Comparison of ENCODE assay signal across 20 cellular contexts in genomic region chr12:117087808-117088207, GRCh38. TPM values are rescaled to one million over a fixed set of nuclear protein-coding genes. Genes with fewer than 3 reads are reported as not detected.
"Had no signal": no experiment of that assay in that cellular context is flagged by ENCODE, and none has a peak within 500 bp of the region (broad histone marks: within the 10 kb centered on the region; RNA-seq: fewer than 3 reads in every experiment).

No MANE protein-coding gene starts in this region.

- H3K36me3 ChIP-seq: heart right ventricle, left lung, lower lobe of right lung, sigmoid colon, thoracic aorta, transverse colon had no signal

- H3K27ac ChIP-seq: left lung, lower lobe of right lung, sigmoid colon, skin epidermis, thoracic aorta, transverse colon had no signal

- H3K4me1 Mint-ChIP-seq: stimulated activated naive B cell treated with anti-CD40 and anti-IgM and Interleukin-4, amounts not matched to agents 10 μg/mL and 1 μg/mL and 100 μg/mL, for 72 hours; stimulated activated naive CD8-positive, alpha-beta T cell treated with anti-CD3 and anti-CD28 coated beads, Interleukin-15, amount 100 ng/mL, for 72 hours had no signal

- H3K27ac Mint-ChIP-seq: naive thymus-derived CD4-positive, alpha-beta T cell; nephron progenitor cell; stimulated activated naive B cell treated with anti-CD40 and anti-IgM and Interleukin-4, amounts not matched to agents 10 μg/mL and 1 μg/mL and 100 μg/mL, for 72 hours had no signal

- H3K27me3 Mint-ChIP-seq: naive thymus-derived CD4-positive, alpha-beta T cell; stimulated activated naive B cell treated with anti-CD40 and anti-IgM and Interleukin-4, amounts not matched to agents 10 μg/mL and 1 μg/mL and 100 μg/mL, for 72 hours; stimulated activated naive CD8-positive, alpha-beta T cell treated with anti-CD3 and anti-CD28 coated beads, Interleukin-15, amount 100 ng/mL, for 72 hours had no signal

- DNase-seq: cortex of kidney; effector memory CD4-positive, alpha-beta T cell; heart right ventricle; lower lobe of right lung; mesenchymal stem cell; naive thymus-derived CD4-positive, alpha-beta T cell; nephron progenitor cell; sigmoid colon; stimulated activated CD4-positive, alpha-beta T cell treated with anti-CD3 and anti-CD28 coated beads, Interleukin-2, amount 100 ng/mL, for 24 hours; stimulated activated CD4-positive, alpha-beta T cell treated with anti-CD3 and anti-CD28 coated beads, Interleukin-4, amount 100 ng/mL, for 4 hours; stimulated activated naive B cell treated with anti-CD40 and anti-IgM and Interleukin-4, amounts not matched to agents 10 μg/mL and 1 μg/mL and 100 μg/mL, for 72 hours; stimulated activated naive CD8-positive, alpha-beta T cell treated with anti-CD3 and anti-CD28 coated beads, Interleukin-15, amount 100 ng/mL, for 72 hours; substantia nigra; transverse colon had no signal

- H3K27me3 ChIP-seq: heart right ventricle, left lung, sigmoid colon, transverse colon had no signal

- H3K4me3 ChIP-seq: heart right ventricle, left lung, lower lobe of right lung, sigmoid colon, skin epidermis, thoracic aorta, transverse colon had no signal

- ATAC-seq: esophagus mucosa; heart right ventricle; lower lobe of right lung; naive thymus-derived CD4-positive, alpha-beta T cell; stimulated activated naive B cell treated with anti-CD40 and anti-IgM and Interleukin-4, amounts not matched to agents 10 μg/mL and 1 μg/mL and 100 μg/mL, for 72 hours; stimulated activated naive CD8-positive, alpha-beta T cell treated with anti-CD3 and anti-CD28 coated beads, Interleukin-15, amount 100 ng/mL, for 72 hours had no signal

- H3K4me3 Mint-ChIP-seq: naive thymus-derived CD4-positive, alpha-beta T cell; nephron progenitor cell; stimulated activated naive B cell treated with anti-CD40 and anti-IgM and Interleukin-4, amounts not matched to agents 10 μg/mL and 1 μg/mL and 100 μg/mL, for 72 hours; stimulated activated naive CD8-positive, alpha-beta T cell treated with anti-CD3 and anti-CD28 coated beads, Interleukin-15, amount 100 ng/mL, for 72 hours had no signal

- H3K4me1 ChIP-seq: sigmoid colon, transverse colon had no signal

RNA-seq across cellular contexts. Expression of gene TESC, which starts 11.4 kb away (rescaled TPM):
- total RNA-seq: chondrocyte, fibroblast of lung had no signal
- polyA plus RNA-seq: fibroblast of lung had no signal
